8 cellular contexts compared by ENCODE assay signal in the genomic region with DNA sequence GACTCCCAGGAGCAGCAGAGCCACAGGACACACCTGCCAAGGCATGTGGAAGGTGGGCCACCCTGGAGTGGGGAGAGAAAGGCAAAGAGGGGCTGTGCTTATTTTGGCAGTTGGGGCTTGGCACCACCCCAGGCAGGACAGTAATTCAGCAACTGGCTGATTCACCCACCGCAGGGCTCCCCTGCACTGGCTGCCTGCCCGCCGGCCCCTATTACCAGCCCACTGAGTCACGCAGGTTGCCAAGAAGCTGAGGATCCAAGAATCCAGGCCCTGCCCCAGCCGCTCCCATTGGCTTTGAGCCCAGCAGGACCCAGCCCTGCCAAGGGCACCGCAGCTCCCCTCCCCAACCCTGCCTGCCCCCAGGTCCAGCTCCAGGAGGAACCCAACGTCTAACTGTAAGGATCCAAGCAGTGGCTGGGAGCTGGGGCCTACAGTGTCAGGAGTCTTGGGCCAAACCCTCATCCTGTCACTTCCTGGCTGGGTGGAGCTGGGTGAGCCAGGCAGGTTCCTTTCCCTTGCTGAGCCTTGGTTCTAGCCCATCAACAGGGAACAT. TPM values are rescaled to one million over a fixed set of nuclear protein-coding genes. Genes with fewer than 3 reads are reported as not detected.
DNase-seq lines count a peak whose midpoint lies in the region; ATAC-seq and TF ChIP-seq lines count a peak whose summit lies in the region.

No MANE protein-coding gene starts in this region.

- H3K4me2 ChIP-seq in BLaER1 treated with 17β-estradiol and CSF1 and Interleukin-3, amounts not matched to agents 10 nM and 100 nM = peak overlapping the region; percentile 71 to 100 (median 88)

- peak overlapping the region; percentile 69 to 96 (median 87); a peak in 21 of 22 replicates for H3K27ac ChIP-seq in BLaER1 treated with 17β-estradiol and CSF1 and Interleukin-3, amounts not matched to agents 10 nM and 100 nM

- no peaks in the 10 kb centered on the region for H3K27me3 ChIP-seq in BLaER1 treated with 17β-estradiol and CSF1 and Interleukin-3, amounts not matched to agents 10 nM and 100 nM

- H3K4me1 ChIP-seq in BLaER1 treated with 17β-estradiol and CSF1 and Interleukin-3, amounts not matched to agents 10 nM and 100 nM = peaks cover 79 to 96% (median 90%) of the 10 kb centered on the region in 10 experiments

- H3K36me3 Mint-ChIP-seq in progenitor cell of endocrine pancreas (ENCODE audit: insufficient read depth) = no peaks in the 10 kb centered on the region

- peak overlapping the region; percentile 58 to 81 (median 73); a peak in 20 of 22 replicates for H3K9ac ChIP-seq in BLaER1 treated with 17β-estradiol and CSF1 and Interleukin-3, amounts not matched to agents 10 nM and 100 nM

- peaks cover 0 to 49% (median 29%) of the 10 kb centered on the region in 11 experiments; a peak in 15 of 22 replicates for H3K36me3 ChIP-seq in BLaER1 treated with 17β-estradiol and CSF1 and Interleukin-3, amounts not matched to agents 10 nM and 100 nM

- H3K9me3 Mint-ChIP-seq in progenitor cell of endocrine pancreas (ENCODE audit: low read depth) = no peaks in the 10 kb centered on the region

- H3K27ac Mint-ChIP-seq in progenitor cell of endocrine pancreas = peak overlapping the region; percentile 83

- H4K20me1 ChIP-seq in BLaER1 treated with 17β-estradiol and CSF1 and Interleukin-3, amounts not matched to agents 10 nM and 100 nM = peaks cover 28 to 99% (median 98%) of the 10 kb centered on the region in 11 experiments; a peak in 21 of 22 replicates

- TF ChIP-seq CTCF in progenitor cell of endocrine pancreas (IDR thresholded peaks at IDR 0.05; ENCODE audit: unreplicated experiment) = no peak
- TF ChIP-seq CTCF in GM10266 (IDR thresholded peaks at IDR 0.05; ENCODE audit: control insufficient read depth, insufficient read depth, low read depth, missing control alignments) = no peak

- H3K4me1 Mint-ChIP-seq in progenitor cell of endocrine pancreas (ENCODE audit: low read depth) = peaks cover 15% of the 10 kb centered on the region

- DNase-seq in NCI-H2029 (lab: John Stamatoyannopoulos, UW) (peak; percentile 87), fibroblast of the conjunctiva (ENCODE audit: low read depth) (peak; percentile 49), progenitor cell of endocrine pancreas (ENCODE audit: low spot score, unreplicated experiment) (no peak), GM10266 (ENCODE audit: extremely low spot score) (no peak), iPS-NIHi11 (ENCODE audit: low spot score) (no peak)
- peak; percentile 91 for DNase-seq in activated effector memory CD4-positive, alpha-beta T cell treated with anti-CD3 and anti-CD28 coated beads, Interleukin-2, amount 50 U/mL, for 16 hours

- no peak overlapping the region for H3K4me3 ChIP-seq in BLaER1 treated with 17β-estradiol and CSF1 and Interleukin-3, amounts not matched to agents 10 nM and 100 nM

- no peaks in the 10 kb centered on the region for H3K9me3 ChIP-seq in BLaER1 treated with 17β-estradiol and CSF1 and Interleukin-3, amounts not matched to agents 10 nM and 100 nM (replicated peaks in 1 of 11)

- H3K27me3 Mint-ChIP-seq in progenitor cell of endocrine pancreas = no peaks in the 10 kb centered on the region

- no peak for ATAC-seq in GM21717 (IDR thresholded peaks at IDR 0.05; ENCODE audit: unreplicated experiment)

- no peak overlapping the region for H3K4me3 Mint-ChIP-seq in progenitor cell of endocrine pancreas (ENCODE audit: low read depth)

RNA-seq across cellular contexts. Expression of a gene that starts 14.2 kb away (rescaled TPM):
- total RNA-seq in progenitor cell of endocrine pancreas = 82.3 and 84.6 TPM in 2 replicates

RNA-seq across cellular contexts. Expression of a gene that starts 28.4 kb away (rescaled TPM):
- total RNA-seq in progenitor cell of endocrine pancreas = 5.2 and 7.3 TPM in 2 replicates

Comparison
In these comparisons a context has a peak if more than half of its experiments do, and no peak if none do; other contexts are left out.
1. DNase-seq: peak in NCI-H2029 (single experiment), activated effector memory CD4-positive, alpha-beta T cell treated with anti-CD3 and anti-CD28 coated beads, Interleukin-2, amount 50 U/mL, for 16 hours (single experiment) and fibroblast of the conjunctiva (single experiment); none in progenitor cell of endocrine pancreas (single experiment), GM10266 (single experiment) and iPS-NIHi11 (single experiment).